20 cellular contexts compared by ENCODE assay signal in the genomic region with DNA sequence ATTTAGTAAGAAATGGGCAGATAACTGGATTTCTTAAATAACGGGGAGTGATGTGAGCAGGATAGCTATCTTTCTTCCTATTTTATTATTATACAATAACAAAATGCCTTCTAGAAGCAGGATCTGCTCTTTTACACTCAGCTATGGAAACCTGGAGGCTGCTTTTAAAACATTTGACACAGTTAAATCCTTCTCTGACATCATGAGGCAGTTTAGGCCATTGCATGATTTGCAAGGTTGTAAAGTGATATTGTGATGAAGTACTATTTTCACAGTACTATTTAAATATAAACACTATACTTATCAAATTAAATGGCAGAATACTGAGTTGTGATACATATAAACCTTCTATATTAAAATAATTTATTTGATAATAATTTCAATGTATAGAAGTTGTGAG.
A peak's percentile ranks its signal among the peaks of the same experiment; 100 is the strongest.
DNase-seq lines count a peak whose midpoint lies in the region; ATAC-seq and TF ChIP-seq lines count a peak whose summit lies in the region.
"Had no signal": no experiment of that assay in that cellular context is flagged by ENCODE, and none has a peak within 500 bp of the region (broad histone marks: within the 10 kb centered on the region; RNA-seq: fewer than 3 reads in every experiment).

No MANE protein-coding gene starts in this region.

- H3K36me3 ChIP-seq in SK-N-MC (ENCODE audit: insufficient read depth, low read length) = peaks cover 66% of the 10 kb centered on the region
- no peaks in the 10 kb centered on the region for H3K36me3 ChIP-seq in sigmoid colon
- H3K36me3 ChIP-seq: BE2C had no signal

- H3K27me3 ChIP-seq in sigmoid colon = no peaks in the 10 kb centered on the region
- H3K27me3 ChIP-seq: BE2C; BLaER1 treated with 17β-estradiol and CSF1 and Interleukin-3, amounts not matched to agents 10 nM and 100 nM had no signal

- no peak overlapping the region for H3K27ac Mint-ChIP-seq in activated CD4-positive, alpha-beta T cell treated with anti-CD3 and anti-CD28 coated beads, Interleukin-2, amount 10 ng/mL, durations not matched to agents 7 days and 5 days
- H3K27ac Mint-ChIP-seq: CD4-positive, alpha-beta T cell; CD8-positive, alpha-beta memory T cell had no signal

- no peaks in the 10 kb centered on the region for H3K36me3 Mint-ChIP-seq in activated CD4-positive, alpha-beta T cell treated with anti-CD3 and anti-CD28 coated beads, Interleukin-2, amount 10 ng/mL, durations not matched to agents 7 days and 5 days (ENCODE audit: low read depth)

- TF ChIP-seq POLR2A in sigmoid colon (IDR thresholded peaks at IDR 0.05) = no peak

- H3K9ac ChIP-seq in SK-N-MC (ENCODE audit: insufficient read length) = no peak overlapping the region
- H3K9ac ChIP-seq: BLaER1 treated with 17β-estradiol and CSF1 and Interleukin-3, amounts not matched to agents 10 nM and 100 nM; GM23248 had no signal

- POLR2A ChIA-PET in activated CD4-positive, alpha-beta T cell treated with anti-CD3 and anti-CD28 coated beads, Interleukin-2, amount 10 ng/mL, durations not matched to agents 7 days and 5 days (lab: Charles Lee) = no interaction called here

- TF ChIP-seq EP300 in sigmoid colon (IDR thresholded peaks at IDR 0.05) = no peak

- intact Hi-C loops in sigmoid colon (cut with DNase I) = no loop called here

- CTCF ChIA-PET in activated CD4-positive, alpha-beta T cell treated with anti-CD3 and anti-CD28 coated beads, Interleukin-2, amount 10 ng/mL, durations not matched to agents 7 days and 5 days (lab: Charles Lee) = no interaction called here

- no peak for DNase-seq in SK-N-MC (ENCODE audit: low read depth, low spot score)
- peak; percentile 29 for DNase-seq in amniotic epithelial cell (ENCODE audit: low read depth)
- DNase-seq in myocyte (ENCODE audit: low read depth) = peak; percentile 22
- no peak for DNase-seq in sigmoid colon
- no peak for DNase-seq in activated CD4-positive, alpha-beta T cell treated with anti-CD3 and anti-CD28 coated beads, Interleukin-2, amount 10 ng/mL, durations not matched to agents 7 days and 5 days
- no peak for DNase-seq in NOMO-1 treated with DMSO at 0.1 percent for 48 hours (lab: John Stamatoyannopoulos, UW; ENCODE audit: unreplicated experiment)
- DNase-seq in COR-L47 (lab: John Stamatoyannopoulos, UW) = no peak
- DNase-seq: BE2C; Calu3; CD4-positive, alpha-beta T cell; CD8-positive, alpha-beta memory T cell; DMS53; DMS79 treated with DMSO at 0.1 percent for 48 hours; GF-D8; GM23248; H7; HCEC 1CT had no signal

- no peaks in the 10 kb centered on the region for H3K27me3 Mint-ChIP-seq in activated CD4-positive, alpha-beta T cell treated with anti-CD3 and anti-CD28 coated beads, Interleukin-2, amount 10 ng/mL, durations not matched to agents 7 days and 5 days
- H3K27me3 Mint-ChIP-seq: CD4-positive, alpha-beta T cell had no signal

- peaks cover 0 to 53% (median 37%) of the 10 kb centered on the region in 4 donors for H3K4me1 ChIP-seq in sigmoid colon
- H3K4me1 ChIP-seq: BE2C had no signal

- no peak for TF ChIP-seq CTCF in sigmoid colon (IDR thresholded peaks at IDR 0.05)

- ATAC-seq in GM21619 (IDR thresholded peaks at IDR 0.05; ENCODE audit: unreplicated experiment) = no peak

- H3K9me3 Mint-ChIP-seq in activated CD4-positive, alpha-beta T cell treated with anti-CD3 and anti-CD28 coated beads, Interleukin-2, amount 10 ng/mL, durations not matched to agents 7 days and 5 days = peaks cover 3% of the 10 kb centered on the region

- H3K4me3 Mint-ChIP-seq in activated CD4-positive, alpha-beta T cell treated with anti-CD3 and anti-CD28 coated beads, Interleukin-2, amount 10 ng/mL, durations not matched to agents 7 days and 5 days = no peak overlapping the region
- H3K4me3 Mint-ChIP-seq: CD14-positive monocyte; CD4-positive, alpha-beta T cell; CD8-positive, alpha-beta memory T cell had no signal

- H3K4me3 ChIP-seq in SK-N-MC = no peak overlapping the region
- H3K4me3 ChIP-seq in sigmoid colon = no peak overlapping the region
- H3K4me3 ChIP-seq: BLaER1 treated with 17β-estradiol and CSF1 and Interleukin-3, amounts not matched to agents 10 nM and 100 nM; GM23248 had no signal

- WGBS in sigmoid colon, 2 donors = 94 to 98% methylated on average over 1 of the region's 1 CpG

- peaks cover 4% of the 10 kb centered on the region; the same call in 1 of the 2 replicates for H3K9me3 ChIP-seq in SK-N-MC (ENCODE audit: low read depth, low read length)
- no peaks in the 10 kb centered on the region for H3K9me3 ChIP-seq in sigmoid colon
- H3K9me3 ChIP-seq: BE2C had no signal

- H3K4me1 Mint-ChIP-seq in activated CD4-positive, alpha-beta T cell treated with anti-CD3 and anti-CD28 coated beads, Interleukin-2, amount 10 ng/mL, durations not matched to agents 7 days and 5 days = peaks cover 10% of the 10 kb centered on the region

- H3K27ac ChIP-seq in SK-N-MC = peak overlapping the region; percentile 60; the same call in 1 of the 2 replicates
- peak overlapping the region in 3 of 4 donors; percentile 26 to 78 (median 75) for H3K27ac ChIP-seq in sigmoid colon
- H3K27ac ChIP-seq: BLaER1 treated with 17β-estradiol and CSF1 and Interleukin-3, amounts not matched to agents 10 nM and 100 nM; GM23248 had no signal

Comparison
In these comparisons a context has a peak if more than half of its experiments do, and no peak if none do; other contexts are left out.
1. DNase-seq: peak in amniotic epithelial cell (single experiment) and myocyte (single experiment); none in SK-N-MC (single experiment), sigmoid colon (single experiment), activated CD4-positive, alpha-beta T cell treated with anti-CD3 and anti-CD28 coated beads, Interleukin-2, amount 10 ng/mL, durations not matched to agents 7 days and 5 days (single experiment), NOMO-1 treated with DMSO at 0.1 percent for 48 hours (single experiment) and COR-L47 (single experiment).